Comparison of ENCODE assay signal across 28 cellular contexts in the genomic region with DNA sequence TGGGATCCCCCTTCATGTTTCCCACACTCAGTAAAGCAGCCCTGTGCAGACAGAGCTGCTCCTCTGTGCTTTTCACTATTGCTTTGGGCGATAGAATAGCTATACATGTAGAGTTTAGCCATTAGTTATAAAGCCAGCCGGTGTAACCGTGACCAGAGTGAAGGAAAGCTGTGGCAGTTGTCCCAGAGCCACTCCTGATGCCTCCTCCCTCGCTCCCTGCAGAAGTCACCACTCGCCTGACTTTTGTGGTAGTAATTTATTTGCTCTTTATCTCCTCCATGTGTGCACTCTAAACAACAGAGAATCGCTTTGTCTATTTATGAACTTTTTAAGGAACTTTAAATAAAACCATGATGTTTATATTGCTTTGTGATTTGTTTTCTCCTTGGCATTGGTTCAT.
"Had no signal": no experiment of that assay in that cellular context is flagged by ENCODE, and none has a peak within 500 bp of the region (broad histone marks: within the 10 kb centered on the region; RNA-seq: fewer than 3 reads in every experiment).

No MANE protein-coding gene starts in this region.

- ATAC-seq: foreskin keratinocyte; left lobe of liver; naive thymus-derived CD8-positive, alpha-beta T cell; psoas muscle; right cardiac atrium; stimulated activated effector memory CD8-positive, alpha-beta T cell treated with anti-CD3 and anti-CD28 coated beads, Interleukin-12 subunit alpha, Interleukin-12 subunit beta, amount 100 ng/mL, for 72 hours had no signal

- DNase-seq: dermis blood vessel endothelial cell; effector memory CD4-positive, alpha-beta T cell; erythroblast; foreskin keratinocyte; hypothalamus; immature natural killer cell; islet precursor cell; kidney glomerular epithelial cell; midbrain; naive thymus-derived CD8-positive, alpha-beta T cell; nephron progenitor cell; nucleus accumbens; ovary; psoas muscle; right cardiac atrium; sigmoid colon; stimulated activated CD4-positive, alpha-beta T cell treated with anti-CD3 and anti-CD28 coated beads, Interleukin-2, amount 100 ng/mL, for 24 hours; stimulated activated CD4-positive, alpha-beta T cell treated with anti-CD3 and anti-CD28 coated beads, Interleukin-4, amount 100 ng/mL, for 24 hours; stimulated activated naive CD4-positive, alpha-beta T cell treated with Interleukin-2 at 50 U/mL for 16 hours; substantia nigra; testis; tibial artery; upper lobe of left lung had no signal

- H3K36me3 ChIP-seq: ovary, sigmoid colon, tibial artery, upper lobe of left lung had no signal

- H3K27ac Mint-ChIP-seq: immature natural killer cell; memory B cell; nephron progenitor cell; stimulated activated effector memory CD8-positive, alpha-beta T cell treated with anti-CD3 and anti-CD28 coated beads, Interleukin-12 subunit alpha, Interleukin-12 subunit beta, amount 100 ng/mL, for 72 hours had no signal

- H3K27ac ChIP-seq: coronary artery, foreskin keratinocyte, ovary, psoas muscle, sigmoid colon, testis, tibial artery, upper lobe of left lung had no signal

- H3K36me3 Mint-ChIP-seq: immature natural killer cell; memory B cell; naive thymus-derived CD8-positive, alpha-beta T cell; stimulated activated effector memory CD8-positive, alpha-beta T cell treated with anti-CD3 and anti-CD28 coated beads, Interleukin-12 subunit alpha, Interleukin-12 subunit beta, amount 100 ng/mL, for 72 hours had no signal

- H3K4me3 Mint-ChIP-seq: immature natural killer cell; memory B cell; naive thymus-derived CD8-positive, alpha-beta T cell; nephron progenitor cell; stimulated activated effector memory CD8-positive, alpha-beta T cell treated with anti-CD3 and anti-CD28 coated beads, Interleukin-12 subunit alpha, Interleukin-12 subunit beta, amount 100 ng/mL, for 72 hours had no signal

- H3K4me3 ChIP-seq: coronary artery, lung, ovary, psoas muscle, sigmoid colon, testis, tibial artery, upper lobe of left lung had no signal

- H3K4me1 ChIP-seq: foreskin keratinocyte, psoas muscle, sigmoid colon, testis, tibial artery, upper lobe of left lung had no signal

- H3K27me3 ChIP-seq: ovary, sigmoid colon, testis, tibial artery, upper lobe of left lung had no signal

- H3K9me3 Mint-ChIP-seq: immature natural killer cell; naive thymus-derived CD8-positive, alpha-beta T cell; stimulated activated effector memory CD8-positive, alpha-beta T cell treated with anti-CD3 and anti-CD28 coated beads, Interleukin-12 subunit alpha, Interleukin-12 subunit beta, amount 100 ng/mL, for 72 hours had no signal

- H3K9me3 ChIP-seq: ovary, psoas muscle, testis had no signal

- H3K4me1 Mint-ChIP-seq: immature natural killer cell; memory B cell; naive thymus-derived CD8-positive, alpha-beta T cell; nephron progenitor cell; stimulated activated effector memory CD8-positive, alpha-beta T cell treated with anti-CD3 and anti-CD28 coated beads, Interleukin-12 subunit alpha, Interleukin-12 subunit beta, amount 100 ng/mL, for 72 hours had no signal
